In genomic region chr1:107625405-107626029, GRCh38 we compare ENCODE assay signal across 24 cellular contexts.
"Had no signal": no experiment of that assay in that cellular context is flagged by ENCODE, and none has a peak within 500 bp of the region (broad histone marks: within the 10 kb centered on the region; RNA-seq: fewer than 3 reads in every experiment).

No MANE protein-coding gene starts in this region.

- DNase-seq: activated CD4-positive, alpha-beta memory T cell treated with anti-CD3 and anti-CD28 coated beads, Interleukin-2, amount 10 ng/mL, durations not matched to agents 7 days and 5 days; activated CD4-positive, alpha-beta T cell treated with anti-CD3 and anti-CD28 coated beads for 36 hours; activated CD4-positive, alpha-beta T cell treated with anti-CD3 and anti-CD28 coated beads, Interleukin-2, amount 50 U/mL, for 1 hour; activated CD4-positive, CD25-positive, alpha-beta regulatory T cell; activated gamma-delta T cell treated with Interleukin-2 at 50 U/mL for 16 hours; activated naive CD4-positive, alpha-beta T cell treated with anti-CD3 and anti-CD28 coated beads, Interleukin-2, amount 10 ng/mL, durations not matched to agents 7 days and 5 days; activated naive CD8-positive, alpha-beta T cell treated with anti-CD3 and anti-CD28 coated beads for 36 hours; activated T-cell treated with anti-CD3 and anti-CD28 coated beads for 4 hours; activated T-cell treated with anti-CD3 and anti-CD28 coated beads, Interleukin-2, amount 50 U/mL, for 48 hours; KG1; NCI-H1092; NCI-H1417; NCI-H2029; NCI-H2107; NCI-H2171 treated with DMSO at 0.1 percent for 48 hours; NCI-H226; NCI-H510A; NK-92 treated with Interleukin-12 subunit alpha and Interleukin-12 subunit beta, amount 100 ng/mL, for 24 hours; Peyer's patch; SHP77; T-helper 17 cell; T-helper 9 cell had no signal

- H3K36me3 ChIP-seq: Peyer's patch, SJSA1 had no signal

- H3K27ac ChIP-seq: SJSA1 had no signal

- ATAC-seq: activated CD4-positive, alpha-beta T cell treated with anti-CD3 and anti-CD28 coated beads for 36 hours; activated T-helper 17 cell treated with anti-CD3 and anti-CD28 coated beads, Interleukin-2, amount 50 U/mL, for 72 hours; T-helper 17 cell had no signal

- H3K4me3 ChIP-seq: Peyer's patch, SJSA1 had no signal

- H3K27me3 ChIP-seq: Peyer's patch, SJSA1 had no signal

- H3K9me3 ChIP-seq: Peyer's patch, SJSA1 had no signal

- H3K4me1 ChIP-seq: Peyer's patch, SJSA1 had no signal
